15 cellular contexts compared by ENCODE assay signal in genomic region chr17:59346876-59347407, GRCh38. TPM values are rescaled to one million over a fixed set of nuclear protein-coding genes. Genes with fewer than 3 reads are reported as not detected.
DNase-seq lines count a peak whose midpoint lies in the region; ATAC-seq and TF ChIP-seq lines count a peak whose summit lies in the region.
"Had no signal": no experiment of that assay in that cellular context is flagged by ENCODE, and none has a peak within 500 bp of the region (broad histone marks: within the 10 kb centered on the region; RNA-seq: fewer than 3 reads in every experiment).

No MANE protein-coding gene starts in this region.

- no peak overlapping the region for H3K4me3 ChIP-seq in CD4-positive, CD25-positive, alpha-beta regulatory T cell (ENCODE audit: low read depth, low read length)
- H3K4me3 ChIP-seq: GM23248 had no signal

- H3K36me3 Mint-ChIP-seq in CD4-positive, CD25-positive, alpha-beta regulatory T cell: peaks cover 13% of the 10 kb centered on the region
- peaks cover 2% of the 10 kb centered on the region for H3K36me3 Mint-ChIP-seq in activated B cell treated with CpG ODN at 0.5 μM for 24 hours (ENCODE audit: low read depth)
- H3K36me3 Mint-ChIP-seq in naive B cell: no peaks in the 10 kb centered on the region
- H3K36me3 Mint-ChIP-seq in stimulated activated memory B cell treated with anti-CD40 and anti-IgM and Interleukin-4, amounts not matched to agents 10 μg/mL and 1 μg/mL and 100 μg/mL, for 72 hours: no peaks in the 10 kb centered on the region

- H3K9me3 Mint-ChIP-seq in CD4-positive, CD25-positive, alpha-beta regulatory T cell: no peaks in the 10 kb centered on the region
- no peaks in the 10 kb centered on the region for H3K9me3 Mint-ChIP-seq in activated B cell treated with CpG ODN at 0.5 μM for 24 hours
- no peaks in the 10 kb centered on the region for H3K9me3 Mint-ChIP-seq in naive B cell
- H3K9me3 Mint-ChIP-seq in stimulated activated memory B cell treated with anti-CD40 and anti-IgM and Interleukin-4, amounts not matched to agents 10 μg/mL and 1 μg/mL and 100 μg/mL, for 72 hours: no peaks in the 10 kb centered on the region

- POLR2A ChIA-PET in activated B cell treated with CpG ODN at 0.5 μM for 24 hours (lab: Charles Lee): interaction anchor here (1.2 kb wide), 1 partner anchor 15 kb away, joined by 3 read pairs; no protein-coding TSS in a partner anchor

- H3K9me3 ChIP-seq in CD4-positive, CD25-positive, alpha-beta regulatory T cell (ENCODE audit: control insufficient read depth in 2 of 2, low read length in 2 of 2): no peaks in the 10 kb centered on the region

- TF ChIP-seq CTCF in activated B cell treated with CpG ODN at 0.5 μM for 24 hours (IDR thresholded peaks at IDR 0.05): no peak

- CTCF ChIA-PET in activated B cell treated with CpG ODN at 0.5 μM for 24 hours (lab: Charles Lee): interaction anchor here (2.4 kb wide), 1 partner anchor 17 kb away, joined by 6 read pairs; no protein-coding TSS in a partner anchor

- no peaks in the 10 kb centered on the region for H3K27me3 Mint-ChIP-seq in CD4-positive, CD25-positive, alpha-beta regulatory T cell
- no peaks in the 10 kb centered on the region for H3K27me3 Mint-ChIP-seq in activated B cell treated with CpG ODN at 0.5 μM for 24 hours
- H3K27me3 Mint-ChIP-seq in naive B cell: no peaks in the 10 kb centered on the region
- H3K27me3 Mint-ChIP-seq in stimulated activated memory B cell treated with anti-CD40 and anti-IgM and Interleukin-4, amounts not matched to agents 10 μg/mL and 1 μg/mL and 100 μg/mL, for 72 hours: no peaks in the 10 kb centered on the region

- intact Hi-C loops in activated B cell treated with CpG ODN at 0.5 μM for 24 hours (cut with micrococcal nuclease): no loop called here

- peak overlapping the region in 1 of 4 donors; percentile 5 for H3K4me3 Mint-ChIP-seq in CD4-positive, CD25-positive, alpha-beta regulatory T cell
- H3K4me3 Mint-ChIP-seq in activated B cell treated with CpG ODN at 0.5 μM for 24 hours: no peak overlapping the region
- H3K4me3 Mint-ChIP-seq in naive B cell: no peak overlapping the region
- H3K4me3 Mint-ChIP-seq in stimulated activated memory B cell treated with anti-CD40 and anti-IgM and Interleukin-4, amounts not matched to agents 10 μg/mL and 1 μg/mL and 100 μg/mL, for 72 hours: no peak overlapping the region

- no peak for DNase-seq in CD4-positive, CD25-positive, alpha-beta regulatory T cell
- no peak for DNase-seq in activated B cell treated with CpG ODN at 0.5 μM for 24 hours
- no peak for DNase-seq in naive B cell
- DNase-seq in HK-2 (ENCODE audit: unreplicated experiment): no peak
- DNase-seq: DND-41, GM23248, HCEC 1CT, KBM-7, NCI-H1417 treated with DMSO at 0.1 percent for 48 hours, NCI-H1930, NCI-H510A, NCI-H774 had no signal

- peaks cover 29% of the 10 kb centered on the region for H3K4me1 ChIP-seq in CD4-positive, CD25-positive, alpha-beta regulatory T cell (ENCODE audit: control insufficient read depth, insufficient read depth, low read length, poor library complexity, severe bottlenecking)

- no peak overlapping the region for H3K27ac ChIP-seq in CD4-positive, CD25-positive, alpha-beta regulatory T cell (ENCODE audit: insufficient read depth, low read length, poor library complexity, severe bottlenecking)
- H3K27ac ChIP-seq: GM23248 had no signal

- H3K27ac Mint-ChIP-seq in CD4-positive, CD25-positive, alpha-beta regulatory T cell: peak overlapping the region; percentile 49 to 59 (median 53)
- H3K27ac Mint-ChIP-seq in activated B cell treated with CpG ODN at 0.5 μM for 24 hours (peak overlapping the region; percentile 59), naive B cell (peak overlapping the region in 4 of 6 donors; percentile 51 to 91 (median 80))
- H3K27ac Mint-ChIP-seq in stimulated activated memory B cell treated with anti-CD40 and anti-IgM and Interleukin-4, amounts not matched to agents 10 μg/mL and 1 μg/mL and 100 μg/mL, for 72 hours: peak overlapping the region; percentile 11

- peaks cover 18 to 94% (median 77%) of the 10 kb centered on the region in 4 donors for H3K4me1 Mint-ChIP-seq in CD4-positive, CD25-positive, alpha-beta regulatory T cell
- H3K4me1 Mint-ChIP-seq in activated B cell treated with CpG ODN at 0.5 μM for 24 hours (peaks cover 83% of the 10 kb centered on the region), naive B cell (peaks cover 63 to 92% (median 89%) of the 10 kb centered on the region in 3 donors)
- H3K4me1 Mint-ChIP-seq in stimulated activated memory B cell treated with anti-CD40 and anti-IgM and Interleukin-4, amounts not matched to agents 10 μg/mL and 1 μg/mL and 100 μg/mL, for 72 hours: peaks cover 79% of the 10 kb centered on the region

- no peaks in the 10 kb centered on the region for H3K36me3 ChIP-seq in CD4-positive, CD25-positive, alpha-beta regulatory T cell (ENCODE audit: control insufficient read depth, insufficient read depth, low read length)

- H3K27me3 ChIP-seq in CD4-positive, CD25-positive, alpha-beta regulatory T cell (ENCODE audit: control insufficient read depth, insufficient read depth, low read length): no peaks in the 10 kb centered on the region

- no peak for ATAC-seq in CD4-positive, CD25-positive, alpha-beta regulatory T cell (ENCODE audit: low read depth in 2 of 2)
- ATAC-seq in activated B cell treated with CpG ODN at 0.5 μM for 24 hours (ENCODE audit: low read depth) (no peak), naive B cell (ENCODE audit: low read depth in 2 of 2) (no peak), GM18502 (IDR thresholded peaks at IDR 0.05; ENCODE audit: poor library complexity, unreplicated experiment) (no peak), GM18861 (IDR thresholded peaks at IDR 0.05; ENCODE audit: unreplicated experiment) (no peak)
- ATAC-seq in stimulated activated memory B cell treated with anti-CD40 and anti-IgM and Interleukin-4, amounts not matched to agents 10 μg/mL and 1 μg/mL and 100 μg/mL, for 72 hours: no peak

RNA-seq across cellular contexts. Expression of gene YPEL2, which starts 15.5 kb away (rescaled TPM):
- 64.3 TPM for total RNA-seq in CD4-positive, CD25-positive, alpha-beta regulatory T cell
- polyA plus RNA-seq in CD4-positive, CD25-positive, alpha-beta regulatory T cell: 10 to 100 TPM; 35.7 to 45.7 (median 41.2) TPM
- total RNA-seq in activated B cell treated with CpG ODN at 0.5 μM for 24 hours: 18.3 and 19.5 TPM in 2 replicates
- 10 to 100 TPM; 18.8 to 42.5 (median 32.3) TPM for polyA plus RNA-seq in naive B cell (ENCODE audit: low read depth in 6 of 6)

Comparison
In these comparisons a context has a peak if more than half of its experiments do, and no peak if none do; other contexts are left out.
1. H3K27ac Mint-ChIP-seq: peak in every context shown above with its lines; median percentile 80 in naive B cell; 59 in activated B cell treated with CpG ODN at 0.5 μM for 24 hours; 53 in CD4-positive, CD25-positive, alpha-beta regulatory T cell; 11 in stimulated activated memory B cell treated with anti-CD40 and anti-IgM and Interleukin-4, amounts not matched to agents 10 μg/mL and 1 μg/mL and 100 μg/mL, for 72 hours.